In genomic region chr1:243792401-243792800, GRCh38 we compare ENCODE assay signal across 17 cellular contexts. TPM values are rescaled to one million over a fixed set of nuclear protein-coding genes. Genes with fewer than 3 reads are reported as not detected.
DNase-seq lines count a peak whose midpoint lies in the region; ATAC-seq and TF ChIP-seq lines count a peak whose summit lies in the region.
"Had no signal": no experiment of that assay in that cellular context is flagged by ENCODE, and none has a peak within 500 bp of the region (broad histone marks: within the 10 kb centered on the region; RNA-seq: fewer than 3 reads in every experiment).

No MANE protein-coding gene starts in this region.

- TF ChIP-seq POLR2A in thyroid gland (IDR thresholded peaks at IDR 0.05) (no peak), Peyer's patch (IDR thresholded peaks at IDR 0.05) (no peak)

- H3K4me1 ChIP-seq in GM23338 (ENCODE audit: insufficient read depth) (peaks cover 9% of the 10 kb centered on the region), thyroid gland (peaks cover 29 to 54% of the 10 kb centered on the region in 2 donors), Peyer's patch (peaks cover 0 to 6% (median 1%) of the 10 kb centered on the region in 4 donors)
- H3K4me1 ChIP-seq: foreskin keratinocyte had no signal

- no peak overlapping the region for H3K4me3 Mint-ChIP-seq in GM23338
- H3K4me3 Mint-ChIP-seq in mesothelial cell of epicardium = no peak overlapping the region
- H3K4me3 Mint-ChIP-seq: H9 had no signal

- 41 to 47% methylated on average over 2 of the region's 2 CpGs for WGBS in thyroid gland, 2 donors

- H3F3A ChIP-seq in GM23338 (replicated peaks; ENCODE audit: low read depth) = no peaks in the 10 kb centered on the region

- no peaks in the 10 kb centered on the region for H3K36me3 ChIP-seq in GM23338 (ENCODE audit: insufficient read depth)
- no peaks in the 10 kb centered on the region for H3K36me3 ChIP-seq in thyroid gland
- no peaks in the 10 kb centered on the region for H3K36me3 ChIP-seq in Peyer's patch
- H3K36me3 ChIP-seq: ascending aorta, left lung had no signal

- H3K9me2 ChIP-seq in GM23338 (ENCODE audit: insufficient read depth) = no peaks in the 10 kb centered on the region

- DNase-seq in GM23338 (ENCODE audit: low spot score) (peak; percentile 23), coronary artery (ENCODE audit: low spot score) (no peak), mesothelial cell of epicardium (ENCODE audit: low spot score in 2 of 2, unreplicated experiment in 2 of 2) (no peak), thyroid gland (no peak), Peyer's patch (no peak), AG08395 (ENCODE audit: low spot score) (no peak)
- DNase-seq: activated CD4-positive, alpha-beta T cell treated with anti-CD3 and anti-CD28 coated beads, Interleukin-2, amount 50 U/mL, for 48 hours; activated naive CD4-positive, alpha-beta T cell treated with Interleukin-2 at 50 U/mL for 16 hours; activated T-cell treated with anti-CD3 and anti-CD28 coated beads for 4 hours; foreskin keratinocyte; H9; KBM-7; left lung; NCI-H2029 treated with DMSO at 0.1 percent for 48 hours; stimulated activated CD4-positive, alpha-beta T cell treated with anti-CD3 and anti-CD28 coated beads, Interleukin-4, amount 100 ng/mL, for 4 hours had no signal

- H2AFZ ChIP-seq in GM23338 = no peak overlapping the region

- TF ChIP-seq CTCF in GM23338 (conservative IDR thresholded peaks at IDR 0.05; ENCODE audit: low read depth in 2 of 2) = no peak
- no peak for TF ChIP-seq CTCF in coronary artery (IDR thresholded peaks at IDR 0.05)
- no peak for TF ChIP-seq CTCF in mesothelial cell of epicardium (IDR thresholded peaks at IDR 0.05; ENCODE audit: unreplicated experiment)
- no peak for TF ChIP-seq CTCF in thyroid gland (IDR thresholded peaks at IDR 0.05)
- no peak for TF ChIP-seq CTCF in Peyer's patch (IDR thresholded peaks at IDR 0.05)

- H3K9me3 Mint-ChIP-seq in GM23338 (no peaks in the 10 kb centered on the region), mesothelial cell of epicardium (peaks cover 3% of the 10 kb centered on the region)
- H3K9me3 Mint-ChIP-seq: H9 had no signal

- H3K4me1 Mint-ChIP-seq in GM23338 = peaks cover 17% of the 10 kb centered on the region; the same call in 2 of the 3 replicates
- peaks cover 34% of the 10 kb centered on the region for H3K4me1 Mint-ChIP-seq in mesothelial cell of epicardium

- no peak overlapping the region for H3K4me2 ChIP-seq in GM23338

- H3K27me3 ChIP-seq in GM23338 (ENCODE audit: insufficient read depth) (no peaks in the 10 kb centered on the region), thyroid gland (no peaks in the 10 kb centered on the region), Peyer's patch (no peaks in the 10 kb centered on the region)
- H3K27me3 ChIP-seq: ascending aorta, left lung had no signal

- no peaks in the 10 kb centered on the region; the same call in 1 of the 2 replicates for H3K79me2 ChIP-seq in GM23338 (replicated peaks; ENCODE audit: insufficient read depth)

- no peak for ATAC-seq in GM23338
- no peak for ATAC-seq in GM19455 (IDR thresholded peaks at IDR 0.05; ENCODE audit: unreplicated experiment)
- ATAC-seq: foreskin keratinocyte, left lung had no signal

- intact Hi-C loops in thyroid gland (cut with DNase I) = no loop called here

- no peaks in the 10 kb centered on the region for H4K20me1 ChIP-seq in GM23338 (replicated peaks; ENCODE audit: insufficient read depth)

- no peak overlapping the region for H3K4me3 ChIP-seq in GM23338
- H3K4me3 ChIP-seq in coronary artery = peak overlapping the region; percentile 8
- no peak overlapping the region for H3K4me3 ChIP-seq in thyroid gland (replicated peaks in 1 of 3)
- no peak overlapping the region for H3K4me3 ChIP-seq in Peyer's patch
- H3K4me3 ChIP-seq: ascending aorta, left lung had no signal

- no peaks in the 10 kb centered on the region for H3K36me3 Mint-ChIP-seq in GM23338 (ENCODE audit: low read depth)
- H3K36me3 Mint-ChIP-seq in mesothelial cell of epicardium = peaks cover 18% of the 10 kb centered on the region

- no peaks in the 10 kb centered on the region for H3K9me3 ChIP-seq in thyroid gland
- H3K9me3 ChIP-seq in Peyer's patch = no peaks in the 10 kb centered on the region
- H3K9me3 ChIP-seq: ascending aorta, left lung had no signal

- H3K27ac Mint-ChIP-seq in GM23338 (peak overlapping the region; percentile 16; the same call in 1 of the 2 replicates), mesothelial cell of epicardium (peak overlapping the region; percentile 94)

- H3K27me3 Mint-ChIP-seq in GM23338 (ENCODE audit: insufficient read depth, low read depth, poor library complexity) = no peaks in the 10 kb centered on the region
- no peaks in the 10 kb centered on the region for H3K27me3 Mint-ChIP-seq in mesothelial cell of epicardium (ENCODE audit: low read depth)

- H3K27ac ChIP-seq in GM23338 (ENCODE audit: low read depth) (no peak overlapping the region), coronary artery (peak overlapping the region in 1 of 2 donors; percentile 59), thyroid gland (peak overlapping the region; percentile 74 to 95 (median 79)), Peyer's patch (peak overlapping the region in 1 of 4 donors; percentile 40)
- H3K27ac ChIP-seq: ascending aorta, foreskin keratinocyte had no signal

TF ChIP-seq in GM23338, 12 proteins besides CTCF, POLR2A, EP300 and RAD21 (continues in another document):
- TF ChIP-seq, protein P1, sequence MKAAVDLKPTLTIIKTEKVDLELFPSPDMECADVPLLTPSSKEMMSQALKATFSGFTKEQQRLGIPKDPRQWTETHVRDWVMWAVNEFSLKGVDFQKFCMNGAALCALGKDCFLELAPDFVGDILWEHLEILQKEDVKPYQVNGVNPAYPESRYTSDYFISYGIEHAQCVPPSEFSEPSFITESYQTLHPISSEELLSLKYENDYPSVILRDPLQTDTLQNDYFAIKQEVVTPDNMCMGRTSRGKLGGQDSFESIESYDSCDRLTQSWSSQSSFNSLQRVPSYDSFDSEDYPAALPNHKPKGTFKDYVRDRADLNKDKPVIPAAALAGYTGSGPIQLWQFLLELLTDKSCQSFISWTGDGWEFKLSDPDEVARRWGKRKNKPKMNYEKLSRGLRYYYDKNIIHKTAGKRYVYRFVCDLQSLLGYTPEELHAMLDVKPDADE (IDR thresholded peaks at IDR 0.05) = no peak
- no peak for TF ChIP-seq POLR2AphosphoS5 (IDR thresholded peaks at IDR 0.05; ENCODE audit: low read depth)
- TF ChIP-seq CREB1 (CRISPR knock-in tag; IDR thresholded peaks at IDR 0.05; ENCODE audit: low read depth) = no peak

RNA-seq across cellular contexts. Expression of gene AKT3, which starts 57.6 kb away (rescaled TPM):
- 18.5 and 22.6 TPM in 2 replicates for total RNA-seq in GM23338 (2014; rRNA removed; shearing (Covaris generic))
- 4.5 and 5.9 TPM in 2 replicates for polyA plus RNA-seq in GM23338 (2016; fragmentation: Nextera tagmentation; extraction: Ambion mirVana)
- total RNA-seq in mesothelial cell of epicardium (107 to 113 TPM (median 110 TPM) in 3 replicates), thyroid gland (10 to 100 TPM; 51.7 to 84.1 (median 71.1) TPM), Peyer's patch (10 to 100 TPM in 3 of 4 donors, 1 to 10 TPM in 1; 4.4 to 71.8 (median 15.2) TPM)
